ENCODE assay signal across 1 cellular context in genomic region chr3:4987374-4988296, GRCh38.
TF ChIP-seq lines count a peak whose summit lies in the region.

No MANE protein-coding gene starts in this region.

TF ChIP-seq in A549, 52 proteins besides CTCF, POLR2A, EP300 and RAD21 (continued from another document):
- TF ChIP-seq ATOH8 (CRISPR knock-in tag; IDR thresholded peaks at IDR 0.05; ENCODE audit: low read depth) (no peak), KDM1A (IDR thresholded peaks at IDR 0.05; ENCODE audit: low read depth) (peak; percentile 91), ZNF302 (CRISPR knock-in tag; IDR thresholded peaks at IDR 0.05) (no peak), FOXS1 (CRISPR knock-in tag; IDR thresholded peaks at IDR 0.05) (no peak), EHF (CRISPR knock-in tag; IDR thresholded peaks at IDR 0.05) (no peak), HMGXB4 (CRISPR knock-in tag; IDR thresholded peaks at IDR 0.05; ENCODE audit: borderline replicate concordance) (peak; percentile 75; the same call in 1 of the 2 replicates), MAZ (IDR thresholded peaks at IDR 0.05; ENCODE audit: borderline replicate concordance, low read depth, low read length) (no peak), CHD4 (IDR thresholded peaks at IDR 0.05; ENCODE audit: borderline replicate concordance) (peak; percentile 77; the same call in 1 of the 2 replicates), NFE2L2 (conservative IDR thresholded peaks at IDR 0.05; ENCODE audit: low read length) (no peak), CEBPB (IDR thresholded peaks at IDR 0.05) (no peak), ZSCAN20 (CRISPR knock-in tag; IDR thresholded peaks at IDR 0.05) (peak; percentile 85; the same call in 1 of the 2 replicates), PHF8 (IDR thresholded peaks at IDR 0.05; ENCODE audit: borderline replicate concordance, low read depth) (no peak), TFCP2L1 (CRISPR knock-in tag; IDR thresholded peaks at IDR 0.05) (no peak), NPAS2 (CRISPR knock-in tag; IDR thresholded peaks at IDR 0.05; ENCODE audit: borderline replicate concordance) (0 out of 2 replicates have a peak, but pooled peaks have one; percentile 8), SREBF2 (IDR thresholded peaks at IDR 0.05) (no peak), MAFK (IDR thresholded peaks at IDR 0.05; ENCODE audit: partially characterized antibody) (no peak)
